ENCODE assay signal across 8 cellular contexts in genomic region chr17:5419356-5419958, GRCh38. TPM values are rescaled to one million over a fixed set of nuclear protein-coding genes. Genes with fewer than 3 reads are reported as not detected.
A peak's percentile ranks its signal among the peaks of the same experiment; 100 is the strongest.
DNase-seq lines count a peak whose midpoint lies in the region; ATAC-seq and TF ChIP-seq lines count a peak whose summit lies in the region.

TSS of gene NUP88 (minus strand) at chr17:5419662. CDS start at chr17:5419650, 12 bp downstream.

- H3K36me3 ChIP-seq in liver (ENCODE audit: control insufficient read depth in 4 of 4, insufficient read depth in 3 of 4, low read depth in 1 of 4, low read length in 3 of 4) = peaks cover 2 to 26% (median 23%) of the 10 kb centered on the region in 4 donors

- TF ChIP-seq CTCF in CD14-positive monocyte (IDR thresholded peaks at IDR 0.05) = no peak
- no peak for TF ChIP-seq CTCF in liver (IDR thresholded peaks at IDR 0.05; ENCODE audit: low read depth, low read length, missing input control)

- peak within 1 kb of the TSS; percentile 94 to 98 for H3K9ac ChIP-seq in liver (ENCODE audit: low read depth in 1 of 2, low read length in 2 of 2)

- H3K9me3 Mint-ChIP-seq in CD14-positive monocyte = no peaks in the 10 kb centered on the region

- H3K4me1 Mint-ChIP-seq in CD14-positive monocyte = peaks cover 23% of the 10 kb centered on the region

- H3K4me1 ChIP-seq in liver (ENCODE audit: control insufficient read depth in 4 of 4, insufficient read depth in 4 of 4, low read length in 3 of 4) = peaks cover 5 to 32% (median 23%) of the 10 kb centered on the region in 4 donors

- ATAC-seq in GM19397 (IDR thresholded peaks at IDR 0.05; ENCODE audit: unreplicated experiment) (peak; percentile 81), HG03571 (IDR thresholded peaks at IDR 0.05; ENCODE audit: unreplicated experiment) (peak; percentile 78)

- peaks cover 0 to 2% (median 2%) of the 10 kb centered on the region in 3 donors for H3K27me3 Mint-ChIP-seq in CD14-positive monocyte (ENCODE audit: low read depth in 3 of 3)

- H3K9me3 ChIP-seq in liver (ENCODE audit: control insufficient read depth in 4 of 4, low read length in 3 of 4) = no peaks in the 10 kb centered on the region

- peak within 1 kb of the TSS; percentile 88 to 97 (median 95) for H3K27ac Mint-ChIP-seq in CD14-positive monocyte

- peak; percentile 92 for DNase-seq in CD14-positive monocyte (ENCODE audit: low spot score)
- peak; percentile 99 for DNase-seq in NCI-H82 (lab: John Stamatoyannopoulos, UW)
- DNase-seq in activated CD4-positive, alpha-beta T cell treated with anti-CD3 and anti-CD28 coated beads, Interleukin-2, amount 50 U/mL, for 48 hours = peak; percentile 93 to 96
- DNase-seq in dermis microvascular lymphatic vessel endothelial cell (ENCODE audit: low read depth in 2 of 2) = peak; percentile 94 to 99
- peak; percentile 97 for DNase-seq in stimulated activated CD4-positive, alpha-beta T cell treated with anti-CD3 and anti-CD28 coated beads, Interleukin-4, amount 100 ng/mL, for 24 hours

- WGBS in liver = under 1% methylated on average over 49 of the region's 49 CpGs

- H3K36me3 Mint-ChIP-seq in CD14-positive monocyte = peaks cover 26 to 48% of the 10 kb centered on the region in 2 donors

- H3K4me3 ChIP-seq in liver (ENCODE audit: low read depth in 1 of 3, low read length in 3 of 3) = peak within 1 kb of the TSS; percentile 89 to 96 (median 90)

- H3K27me3 ChIP-seq in liver (ENCODE audit: control insufficient read depth in 4 of 4, insufficient read depth in 4 of 4, low read length in 3 of 4) = no peaks in the 10 kb centered on the region

- H3K4me3 Mint-ChIP-seq in CD14-positive monocyte = peak within 1 kb of the TSS; percentile 98 to 99

- no peak for TF ChIP-seq RAD21 in liver (IDR thresholded peaks at IDR 0.05)

- intact Hi-C loops in CD14-positive monocyte (cut with micrococcal nuclease) = loop anchor here in 1 of 2 donors (2.0 to 5.0 kb wide), 2 partner anchors 19 to 68 kb away; partner anchors contain the start of genes C1QBP, DERL2 and MIS12

- H3K27ac ChIP-seq in liver (ENCODE audit: low read depth in 1 of 2, low read length in 2 of 2) = peak within 1 kb of the TSS; percentile 98 to 99

TF ChIP-seq in liver, 16 proteins besides CTCF, POLR2A, EP300 and RAD21:
- TF ChIP-seq SP1 (IDR thresholded peaks at IDR 0.05) = peak; percentile 81
- peak; percentile 99 for TF ChIP-seq YY1 (IDR thresholded peaks at IDR 0.05)
- TF ChIP-seq ZBTB33 (IDR thresholded peaks at IDR 0.05) = no peak
- TF ChIP-seq NR2F2 (IDR thresholded peaks at IDR 0.05) = peak; percentile 69
- TF ChIP-seq FOXA1 (IDR thresholded peaks at IDR 0.05) = no peak
- TF ChIP-seq REST (IDR thresholded peaks at IDR 0.05) = peak; percentile 29

RNA-seq across cellular contexts. Expression of gene NUP88, which starts in this region (rescaled TPM):
- polyA plus RNA-seq in CD14-positive monocyte (10 to 100 TPM; 36.1 to 45.7 TPM), liver (10 to 100 TPM; 39.6 to 53.4 TPM)
- total RNA-seq in dermis microvascular lymphatic vessel endothelial cell (72.4 and 94.0 TPM in 2 replicates), liver (100 to 1,000 TPM in 1 of 2 donors, 10 to 100 TPM in 1; 61.4 to 124 TPM)

Comparison
In these comparisons a context has a peak if more than half of its experiments do, and no peak if none do; other contexts are left out.
1. Peak in every context shown above with its lines: DNase-seq, ATAC-seq, H3K4me3 ChIP-seq and H3K27ac ChIP-seq.